Comparison of ENCODE assay signal across 18 cellular contexts in genomic region chr6:35058827-35059522, GRCh38.
DNase-seq lines count a peak whose midpoint lies in the region; ATAC-seq, FAIRE-seq and TF ChIP-seq lines count a peak whose summit lies in the region.
"Had no signal": no experiment of that assay in that cellular context is flagged by ENCODE, and none has a peak within 500 bp of the region (broad histone marks: within the 10 kb centered on the region; RNA-seq: fewer than 3 reads in every experiment).

No MANE protein-coding gene starts in this region.

- 92% methylated on average over 20 to 21 of the region's 21 CpGs for WGBS in endodermal cell (ENCODE audit: insufficient coverage in 1 of 2, insufficient read length in 1 of 2), 2 experiments
- WGBS in sigmoid colon, 2 donors, result 84 to 90% methylated on average over 21 of the region's 21 CpGs

- DNase-seq in GM13976 (ENCODE audit: low spot score) (peak; percentile 55), NAMALWA (ENCODE audit: low spot score) (peak; percentile 5), endodermal cell (no peak), sigmoid colon (no peak), RCC 7860 (ENCODE audit: low spot score) (no peak), HK-2 (ENCODE audit: unreplicated experiment) (no peak), NCI-H187 (lab: John Stamatoyannopoulos, UW) (no peak)
- DNase-seq: activated CD8-positive, alpha-beta memory T cell treated with anti-CD3 and anti-CD28 coated beads, Interleukin-2, amount 10 ng/mL, durations not matched to agents 7 days and 5 days; activated naive CD4-positive, alpha-beta T cell; BE2C; foreskin melanocyte; mammary epithelial cell; NCI-H2171; ovary; stimulated activated CD4-positive, alpha-beta T cell treated with anti-CD3 and anti-CD28 coated beads, Interleukin-12 subunit alpha, Interleukin-12 subunit beta, amount 100 ng/mL, for 4 hours had no signal

- intact Hi-C loops in sigmoid colon (cut with DNase I), result no loop called here

- TF ChIP-seq CTCF in GM13976 (IDR thresholded peaks at IDR 0.05; ENCODE audit: borderline replicate concordance, control extremely low read depth, extremely low read depth, insufficient read depth, missing control alignments), result no peak
- TF ChIP-seq CTCF in endodermal cell (conservative IDR thresholded peaks at IDR 0.05), result no peak
- TF ChIP-seq CTCF in sigmoid colon (IDR thresholded peaks at IDR 0.05), result no peak

- peaks cover 2% of the 10 kb centered on the region for H3K4me1 Mint-ChIP-seq in endodermal cell

- H3K36me3 Mint-ChIP-seq in endodermal cell (ENCODE audit: low read depth), result peaks cover 64% of the 10 kb centered on the region
- H3K36me3 Mint-ChIP-seq: activated CD8-positive, alpha-beta memory T cell treated with anti-CD3 and anti-CD28 coated beads, Interleukin-2, amount 10 ng/mL, durations not matched to agents 7 days and 5 days had no signal

- no peak for FAIRE-seq in RCC 7860 (lab: Jason Lieb, UNC)

- TF ChIP-seq POLR2A in sigmoid colon (IDR thresholded peaks at IDR 0.05), result no peak

- no peak overlapping the region for H3K9ac ChIP-seq in endodermal cell (ENCODE audit: extremely low read depth, low read length, poor library complexity, severe bottlenecking)

- H3K4me3 ChIP-seq in endodermal cell (ENCODE audit: low read length) (no peak overlapping the region), sigmoid colon (no peak overlapping the region)
- H3K4me3 ChIP-seq: breast epithelium, ovary had no signal

- H3K4me1 ChIP-seq in endodermal cell (ENCODE audit: control insufficient read depth, insufficient read depth, low read length) (no peaks in the 10 kb centered on the region), sigmoid colon (peaks cover 0 to 59% (median 42%) of the 10 kb centered on the region in 4 donors)
- H3K4me1 ChIP-seq: BE2C, breast epithelium had no signal

- H3K36me3 ChIP-seq in endodermal cell (ENCODE audit: control insufficient read depth, insufficient read depth, low read length), result peaks cover 40% of the 10 kb centered on the region
- peaks cover 0 to 91% (median 50%) of the 10 kb centered on the region in 4 donors for H3K36me3 ChIP-seq in sigmoid colon
- H3K36me3 ChIP-seq: BE2C, breast epithelium, ovary had no signal

- H3K4me3 Mint-ChIP-seq in endodermal cell, result no peak overlapping the region
- H3K4me3 Mint-ChIP-seq: activated CD8-positive, alpha-beta memory T cell treated with anti-CD3 and anti-CD28 coated beads, Interleukin-2, amount 10 ng/mL, durations not matched to agents 7 days and 5 days had no signal

- no peaks in the 10 kb centered on the region for H3K9me3 Mint-ChIP-seq in endodermal cell

- no peak for TF ChIP-seq EP300 in sigmoid colon (IDR thresholded peaks at IDR 0.05)

- H3K27me3 Mint-ChIP-seq in endodermal cell (ENCODE audit: insufficient read depth), result no peaks in the 10 kb centered on the region
- H3K27me3 Mint-ChIP-seq: activated CD8-positive, alpha-beta memory T cell treated with anti-CD3 and anti-CD28 coated beads, Interleukin-2, amount 10 ng/mL, durations not matched to agents 7 days and 5 days had no signal

- H3K9me3 ChIP-seq in endodermal cell (ENCODE audit: control insufficient read depth, low read length) (no peaks in the 10 kb centered on the region), sigmoid colon (no peaks in the 10 kb centered on the region)
- H3K9me3 ChIP-seq: BE2C, breast epithelium, ovary had no signal

- no peak overlapping the region for H3K27ac Mint-ChIP-seq in endodermal cell
- H3K27ac Mint-ChIP-seq: activated CD8-positive, alpha-beta memory T cell treated with anti-CD3 and anti-CD28 coated beads, Interleukin-2, amount 10 ng/mL, durations not matched to agents 7 days and 5 days had no signal

- H3K27me3 ChIP-seq in endodermal cell (ENCODE audit: control insufficient read depth, insufficient read depth, low read length, poor library complexity, severe bottlenecking) (no peaks in the 10 kb centered on the region), sigmoid colon (no peaks in the 10 kb centered on the region)
- H3K27me3 ChIP-seq: BE2C, breast epithelium, ovary had no signal

- H3K27ac ChIP-seq in endodermal cell (ENCODE audit: low read depth, low read length) (peak overlapping the region; percentile 92), sigmoid colon (peak overlapping the region; percentile 57 to 92 (median 79))
- H3K27ac ChIP-seq: breast epithelium, ovary, VCaP had no signal

- ATAC-seq in GM21723 (IDR thresholded peaks at IDR 0.05; ENCODE audit: unreplicated experiment), result no peak
- ATAC-seq: activated CD8-positive, alpha-beta memory T cell treated with anti-CD3 and anti-CD28 coated beads, Interleukin-2, amount 10 ng/mL, durations not matched to agents 7 days and 5 days had no signal

- in situ Hi-C loops in GM13976 (cut with MboI; ENCODE audit: low sequenced_read_pairs, unreplicated experiment), result no loop called here

Comparison
In these comparisons a context has a peak if more than half of its experiments do, and no peak if none do; other contexts are left out.
1. DNase-seq: peak in GM13976 (single experiment) and NAMALWA (single experiment); none in endodermal cell (single experiment), sigmoid colon (single experiment), RCC 7860 (single experiment), HK-2 (single experiment) and NCI-H187 (0 of 2).